Comparison of ENCODE assay signal across 12 cellular contexts in the genomic region with DNA sequence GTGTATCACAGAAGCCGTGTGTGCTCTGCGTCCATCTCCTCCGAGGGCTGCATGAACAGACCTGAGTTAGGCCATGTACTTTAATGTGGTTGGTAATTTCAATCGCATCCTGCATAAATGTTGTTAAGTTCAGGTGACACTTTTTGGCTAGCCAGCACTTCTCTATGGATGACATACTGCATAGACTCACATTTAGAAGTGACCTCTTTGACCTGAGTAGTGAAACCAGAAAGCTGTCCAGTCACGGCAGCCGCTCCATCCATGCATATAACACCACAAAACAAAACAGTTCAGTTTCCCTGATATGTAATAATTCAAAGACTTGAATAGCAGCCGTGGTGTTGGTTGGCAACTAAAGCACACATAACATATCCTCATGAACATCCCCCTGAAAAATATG.
"Had no signal": no experiment of that assay in that cellular context is flagged by ENCODE, and none has a peak within 500 bp of the region (broad histone marks: within the 10 kb centered on the region; RNA-seq: fewer than 3 reads in every experiment).

No MANE protein-coding gene starts in this region.

- H3K27me3 ChIP-seq: thyroid gland had no signal

- H3K9me3 ChIP-seq: thyroid gland had no signal

- DNase-seq: activated effector memory CD4-positive, alpha-beta T cell treated with anti-CD3 and anti-CD28 coated beads, Interleukin-2, amount 50 U/mL, for 16 hours; anterior cingulate cortex; dermis blood vessel endothelial cell; erythroblast; hypothalamus; kidney glomerular epithelial cell; stimulated activated CD4-positive, alpha-beta T cell treated with anti-CD3 and anti-CD28 coated beads, Interleukin-2, amount 100 ng/mL, for 48 hours; T-helper 2 cell; thyroid gland had no signal

- ATAC-seq: activated CD4-positive, CD25-positive, alpha-beta regulatory T cell treated with anti-CD3 and anti-CD28 coated beads, Interleukin-2, amount 50 U/mL, for 24 hours; SK-N-SH treated with all-trans-retinoic acid at 6 μM for 48 hours had no signal

- H3K4me3 ChIP-seq: thyroid gland had no signal

- H3K27ac ChIP-seq: parathyroid adenoma, thyroid gland had no signal
